Comparison of ENCODE assay signal across 12 cellular contexts in the genomic region with DNA sequence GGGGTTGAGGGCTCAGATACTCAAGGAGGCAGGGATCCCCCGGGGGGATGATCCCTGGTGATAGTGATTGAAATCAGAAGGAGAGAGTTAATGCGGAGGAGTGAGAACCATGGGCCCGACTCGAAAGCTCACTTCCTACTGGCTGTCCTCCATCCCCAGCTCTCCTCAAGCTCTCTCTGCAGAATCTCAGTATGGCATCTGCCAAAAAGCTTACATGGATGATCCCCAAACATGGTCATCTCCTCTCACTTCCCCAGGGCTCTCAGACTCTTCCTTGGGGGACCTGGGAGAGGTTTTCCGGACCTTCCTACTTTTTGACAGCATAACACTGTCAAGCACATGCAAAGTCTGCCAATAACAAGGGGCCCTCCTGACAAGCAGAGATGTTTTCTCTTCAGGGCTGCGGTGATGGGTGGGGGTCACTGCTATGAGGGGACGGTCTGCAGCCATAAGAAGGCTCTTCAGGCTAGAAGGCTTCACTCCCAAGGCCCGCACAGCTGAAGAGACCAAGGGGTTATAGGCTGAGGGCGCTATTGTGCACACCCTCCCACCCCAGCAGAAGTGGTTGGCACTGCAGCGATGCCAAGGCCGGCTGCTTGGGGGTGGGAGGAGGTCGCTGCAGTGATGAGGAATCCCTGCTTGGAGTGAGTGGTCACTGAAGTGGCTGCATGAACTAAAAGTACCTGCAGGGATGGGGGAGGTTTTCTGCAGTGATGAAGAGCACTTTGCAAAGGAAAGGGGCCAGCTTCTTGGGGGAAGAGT. TPM values are rescaled to one million over a fixed set of nuclear protein-coding genes. Genes with fewer than 3 reads are reported as not detected.
DNase-seq lines count a peak whose midpoint lies in the region; ATAC-seq lines count a peak whose summit lies in the region.
"Had no signal": no experiment of that assay in that cellular context is flagged by ENCODE, and none has a peak within 500 bp of the region (broad histone marks: within the 10 kb centered on the region; RNA-seq: fewer than 3 reads in every experiment).

No MANE protein-coding gene starts in this region.

- H3K9me3 Mint-ChIP-seq in stimulated activated naive CD8-positive, alpha-beta T cell treated with anti-CD3 and anti-CD28 coated beads, Interleukin-15, Interleukin-2, amounts not matched to agents 100 ng/mL and 50 ng/mL, for 24 hours: no peaks in the 10 kb centered on the region
- no peaks in the 10 kb centered on the region for H3K9me3 Mint-ChIP-seq in activated T-helper 1 cell treated with anti-CD3 and anti-CD28 coated beads, Interleukin-12 subunit alpha, Interleukin-12 subunit beta, Interleukin-2, Interleukin-4 antibody, amounts not matched to agents 30 ng/mL and 10 ng/mL and 1 ng/mL, durations not matched to agents 14 hours and 24 hours and 36 hours
- no peaks in the 10 kb centered on the region for H3K9me3 Mint-ChIP-seq in memory B cell

- in situ Hi-C loops in ACHN (cut with HindIII; ENCODE audit: low pct_ligation_motif_present, low pct_unique_long_range_greater_than_20kb, low sequenced_read_pairs): no loop called here

- no peak overlapping the region for H3K27ac Mint-ChIP-seq in stimulated activated naive CD8-positive, alpha-beta T cell treated with anti-CD3 and anti-CD28 coated beads, Interleukin-15, Interleukin-2, amounts not matched to agents 100 ng/mL and 50 ng/mL, for 24 hours
- H3K27ac Mint-ChIP-seq in activated T-helper 1 cell treated with anti-CD3 and anti-CD28 coated beads, Interleukin-12 subunit alpha, Interleukin-12 subunit beta, Interleukin-2, Interleukin-4 antibody, amounts not matched to agents 30 ng/mL and 10 ng/mL and 1 ng/mL, durations not matched to agents 14 hours and 24 hours and 36 hours: no peak overlapping the region
- no peak overlapping the region for H3K27ac Mint-ChIP-seq in memory B cell

- no peaks in the 10 kb centered on the region for H3K36me3 Mint-ChIP-seq in stimulated activated naive CD8-positive, alpha-beta T cell treated with anti-CD3 and anti-CD28 coated beads, Interleukin-15, Interleukin-2, amounts not matched to agents 100 ng/mL and 50 ng/mL, for 24 hours (ENCODE audit: low read depth)
- H3K36me3 Mint-ChIP-seq in activated T-helper 1 cell treated with anti-CD3 and anti-CD28 coated beads, Interleukin-12 subunit alpha, Interleukin-12 subunit beta, Interleukin-2, Interleukin-4 antibody, amounts not matched to agents 30 ng/mL and 10 ng/mL and 1 ng/mL, durations not matched to agents 14 hours and 24 hours and 36 hours (ENCODE audit: low read depth): no peaks in the 10 kb centered on the region
- no peaks in the 10 kb centered on the region for H3K36me3 Mint-ChIP-seq in memory B cell

- DNase-seq in stimulated activated naive CD8-positive, alpha-beta T cell treated with anti-CD3 and anti-CD28 coated beads, Interleukin-15, Interleukin-2, amounts not matched to agents 100 U/mL and 50 U/mL, for 24 hours: no peak
- no peak for DNase-seq in activated T-helper 1 cell treated with anti-CD3 and anti-CD28 coated beads, Interleukin-12 subunit alpha, Interleukin-12 subunit beta, Interleukin-2, Interleukin-4 antibody, amounts not matched to agents 30 ng/mL and 10 ng/mL and 1 ng/mL, durations not matched to agents 14 hours and 24 hours and 36 hours (ENCODE audit: low spot score)
- DNase-seq in memory B cell (ENCODE audit: low spot score in 2 of 2) (no peak), COLO829 (ENCODE audit: low spot score) (no peak), SIG-M5 treated with dmso at 0.1 percent for 504 hours (lab: John Stamatoyannopoulos, UW; ENCODE audit: unreplicated experiment) (no peak), ACHN (no peak), cortex of kidney (lab: John Stamatoyannopoulos, UW) (no peak)
- DNase-seq: brain microvascular endothelial cell had no signal

- peak overlapping the region; percentile 10 for H3K4me3 Mint-ChIP-seq in stimulated activated naive CD8-positive, alpha-beta T cell treated with anti-CD3 and anti-CD28 coated beads, Interleukin-15, Interleukin-2, amounts not matched to agents 100 ng/mL and 50 ng/mL, for 24 hours
- peak overlapping the region; percentile 49 for H3K4me3 Mint-ChIP-seq in activated T-helper 1 cell treated with anti-CD3 and anti-CD28 coated beads, Interleukin-12 subunit alpha, Interleukin-12 subunit beta, Interleukin-2, Interleukin-4 antibody, amounts not matched to agents 30 ng/mL and 10 ng/mL and 1 ng/mL, durations not matched to agents 14 hours and 24 hours and 36 hours
- peak overlapping the region; percentile 77 for H3K4me3 Mint-ChIP-seq in memory B cell

- ATAC-seq in stimulated activated naive CD8-positive, alpha-beta T cell treated with anti-CD3 and anti-CD28 coated beads, Interleukin-15, Interleukin-2, amounts not matched to agents 100 U/mL and 50 U/mL, for 24 hours: no peak
- no peak for ATAC-seq in memory B cell (ENCODE audit: low read depth)

- intact Hi-C loops in activated T-helper 1 cell treated with anti-CD3 and anti-CD28 coated beads, Interleukin-12 subunit alpha, Interleukin-12 subunit beta, Interleukin-2, Interleukin-4 antibody, amounts not matched to agents 30 ng/mL and 10 ng/mL and 1 ng/mL, durations not matched to agents 14 hours and 24 hours and 36 hours (cut with micrococcal nuclease): loop anchor here (5.0 kb wide), 1 partner anchor 34 kb away; the partner anchor contains the start of gene CAMK2N2

- peaks cover 10% of the 10 kb centered on the region for H3K4me1 Mint-ChIP-seq in stimulated activated naive CD8-positive, alpha-beta T cell treated with anti-CD3 and anti-CD28 coated beads, Interleukin-15, Interleukin-2, amounts not matched to agents 100 ng/mL and 50 ng/mL, for 24 hours (ENCODE audit: low read depth)
- H3K4me1 Mint-ChIP-seq in activated T-helper 1 cell treated with anti-CD3 and anti-CD28 coated beads, Interleukin-12 subunit alpha, Interleukin-12 subunit beta, Interleukin-2, Interleukin-4 antibody, amounts not matched to agents 30 ng/mL and 10 ng/mL and 1 ng/mL, durations not matched to agents 14 hours and 24 hours and 36 hours (ENCODE audit: low read depth): peaks cover 14% of the 10 kb centered on the region
- peaks cover 11% of the 10 kb centered on the region for H3K4me1 Mint-ChIP-seq in memory B cell

- H3K27me3 Mint-ChIP-seq in stimulated activated naive CD8-positive, alpha-beta T cell treated with anti-CD3 and anti-CD28 coated beads, Interleukin-15, Interleukin-2, amounts not matched to agents 100 ng/mL and 50 ng/mL, for 24 hours: peaks cover 59% of the 10 kb centered on the region
- peaks cover 57% of the 10 kb centered on the region for H3K27me3 Mint-ChIP-seq in activated T-helper 1 cell treated with anti-CD3 and anti-CD28 coated beads, Interleukin-12 subunit alpha, Interleukin-12 subunit beta, Interleukin-2, Interleukin-4 antibody, amounts not matched to agents 30 ng/mL and 10 ng/mL and 1 ng/mL, durations not matched to agents 14 hours and 24 hours and 36 hours (ENCODE audit: insufficient read depth)
- peaks cover 35% of the 10 kb centered on the region for H3K27me3 Mint-ChIP-seq in memory B cell

RNA-seq across cellular contexts. Expression of gene VWA5B2, which starts 0.8 kb away (rescaled TPM):
- total RNA-seq in activated T-helper 1 cell treated with anti-CD3 and anti-CD28 coated beads, Interleukin-12 subunit alpha, Interleukin-12 subunit beta, Interleukin-2, Interleukin-4 antibody, amounts not matched to agents 30 ng/mL and 10 ng/mL and 1 ng/mL, durations not matched to agents 14 hours and 24 hours and 36 hours: not detected in 2 replicates
- total RNA-seq: Daoy, HT1080 had no signal

RNA-seq across cellular contexts. Expression of gene ALG3, which starts 20.2 kb away (rescaled TPM):
- total RNA-seq in activated T-helper 1 cell treated with anti-CD3 and anti-CD28 coated beads, Interleukin-12 subunit alpha, Interleukin-12 subunit beta, Interleukin-2, Interleukin-4 antibody, amounts not matched to agents 30 ng/mL and 10 ng/mL and 1 ng/mL, durations not matched to agents 14 hours and 24 hours and 36 hours: 86.7 and 89.3 TPM in 2 replicates

RNA-seq across cellular contexts. Expression of gene EEF1AKMT4, which starts 20.9 kb away (rescaled TPM):
- 13.5 and 15.2 TPM in 2 replicates for total RNA-seq in activated T-helper 1 cell treated with anti-CD3 and anti-CD28 coated beads, Interleukin-12 subunit alpha, Interleukin-12 subunit beta, Interleukin-2, Interleukin-4 antibody, amounts not matched to agents 30 ng/mL and 10 ng/mL and 1 ng/mL, durations not matched to agents 14 hours and 24 hours and 36 hours

RNA-seq across cellular contexts. Expression of gene CAMK2N2, which starts 32.8 kb away (rescaled TPM):
- total RNA-seq in activated T-helper 1 cell treated with anti-CD3 and anti-CD28 coated beads, Interleukin-12 subunit alpha, Interleukin-12 subunit beta, Interleukin-2, Interleukin-4 antibody, amounts not matched to agents 30 ng/mL and 10 ng/mL and 1 ng/mL, durations not matched to agents 14 hours and 24 hours and 36 hours: 0.15 and 0.52 TPM in 2 replicates
- total RNA-seq: NCI-H460 had no signal

RNA-seq across cellular contexts. Expression of gene ABCF3, which starts 42.6 kb away (rescaled TPM):
- total RNA-seq in activated T-helper 1 cell treated with anti-CD3 and anti-CD28 coated beads, Interleukin-12 subunit alpha, Interleukin-12 subunit beta, Interleukin-2, Interleukin-4 antibody, amounts not matched to agents 30 ng/mL and 10 ng/mL and 1 ng/mL, durations not matched to agents 14 hours and 24 hours and 36 hours: 75.2 and 76.4 TPM in 2 replicates

Comparison
In these comparisons a context has a peak if more than half of its experiments do, and no peak if none do; other contexts are left out.
1. H3K4me3 Mint-ChIP-seq: peak in every context shown above with its lines; median percentile 77 in memory B cell; 49 in activated T-helper 1 cell treated with anti-CD3 and anti-CD28 coated beads, Interleukin-12 subunit alpha, Interleukin-12 subunit beta, Interleukin-2, Interleukin-4 antibody, amounts not matched to agents 30 ng/mL and 10 ng/mL and 1 ng/mL, durations not matched to agents 14 hours and 24 hours and 36 hours; 10 in stimulated activated naive CD8-positive, alpha-beta T cell treated with anti-CD3 and anti-CD28 coated beads, Interleukin-15, Interleukin-2, amounts not matched to agents 100 ng/mL and 50 ng/mL, for 24 hours.